ENCODE assay signal across 8 cellular contexts in the genomic region with DNA sequence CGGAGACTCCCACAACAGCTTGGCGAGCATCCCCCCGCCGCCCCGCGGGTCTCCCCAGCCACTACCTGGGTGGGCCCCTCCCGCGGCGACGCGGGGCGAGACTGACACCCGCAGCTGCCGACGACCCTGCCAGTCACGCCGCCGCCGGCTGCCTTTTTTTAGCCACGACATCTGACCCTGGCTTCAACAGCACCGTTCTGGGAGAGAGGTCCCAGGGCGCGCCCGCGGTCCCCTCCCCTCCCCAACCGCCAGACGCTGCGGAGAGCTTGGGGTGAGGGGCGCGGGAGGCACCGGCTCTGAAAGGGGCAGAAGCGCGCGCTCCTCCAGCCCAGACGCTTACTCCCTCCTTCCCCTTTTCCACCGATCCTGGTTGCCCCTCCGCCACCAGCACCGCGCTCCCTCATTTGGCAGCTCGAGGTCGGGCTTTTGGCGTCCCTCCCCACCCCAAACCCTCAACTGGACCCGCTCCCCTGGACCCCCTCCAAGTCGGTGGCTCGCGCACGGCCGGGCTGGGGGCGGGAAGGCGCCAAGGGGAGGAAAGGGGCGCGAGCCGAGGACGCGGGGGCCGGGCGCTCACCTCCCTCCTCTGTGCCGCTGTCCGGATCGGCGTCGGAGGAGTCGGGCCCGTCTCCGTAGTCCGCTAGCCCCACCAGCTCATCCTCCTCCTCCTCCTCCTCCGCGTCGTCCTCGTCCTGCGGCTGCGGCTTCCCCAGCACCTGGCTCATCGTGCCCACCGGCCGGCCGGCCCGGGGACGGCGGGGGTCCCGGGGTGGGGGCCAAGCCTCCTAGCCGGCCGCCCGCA. TPM values are rescaled to one million over a fixed set of nuclear protein-coding genes. Genes with fewer than 3 reads are reported as not detected.
DNase-seq lines count a peak whose midpoint lies in the region; ATAC-seq and TF ChIP-seq lines count a peak whose summit lies in the region.

No MANE protein-coding gene starts in this region.

- ATAC-seq in GM21526 (IDR thresholded peaks at IDR 0.05; ENCODE audit: low FRiP score, unreplicated experiment), result peak; percentile 43

- peak overlapping the region; percentile 74 for H3K4me3 ChIP-seq in Jurkat, Clone E6-1 (ENCODE audit: low read length)
- peak overlapping the region; percentile 92 for H3K4me3 ChIP-seq in endocrine pancreas (ENCODE audit: control insufficient read depth, insufficient read depth, low read length)
- H3K4me3 ChIP-seq in mucosa of stomach (ENCODE audit: low read length), result peak overlapping the region; percentile 29
- peak overlapping the region; percentile 81 to 87 for H3K4me3 ChIP-seq in testis

- no peak for TF ChIP-seq POLR2A in testis (IDR thresholded peaks at IDR 0.05)

- 0% methylated on average over 39 to 73 of the region's 83 CpGs for WGBS in testis, 2 donors

- peaks cover 7% of the 10 kb centered on the region for H3K4me1 ChIP-seq in endocrine pancreas (ENCODE audit: control insufficient read depth, insufficient read depth, low read length)
- peaks cover 14% of the 10 kb centered on the region for H3K4me1 ChIP-seq in mucosa of stomach (ENCODE audit: control insufficient read depth, insufficient read depth, low read length)
- peaks cover 6% of the 10 kb centered on the region for H3K4me1 ChIP-seq in testis

- no peak for TF ChIP-seq CTCF in testis (IDR thresholded peaks at IDR 0.05)

- H3K9me3 ChIP-seq in endocrine pancreas (ENCODE audit: control insufficient read depth, low read length), result no peaks in the 10 kb centered on the region
- no peaks in the 10 kb centered on the region for H3K9me3 ChIP-seq in mucosa of stomach (ENCODE audit: control insufficient read depth, low read length)
- H3K9me3 ChIP-seq in testis, result no peaks in the 10 kb centered on the region

- H3K9ac ChIP-seq in endocrine pancreas (ENCODE audit: control insufficient read depth, insufficient read depth, low read length) (peak overlapping the region; percentile 89), mucosa of stomach (ENCODE audit: low read length) (peak overlapping the region; percentile 42)

- no peaks in the 10 kb centered on the region for H3K36me3 ChIP-seq in endocrine pancreas (ENCODE audit: control insufficient read depth, insufficient read depth, low read length)
- no peaks in the 10 kb centered on the region for H3K36me3 ChIP-seq in mucosa of stomach (ENCODE audit: control insufficient read depth, insufficient read depth, low read length)
- no peaks in the 10 kb centered on the region for H3K36me3 ChIP-seq in testis (ENCODE audit: low read depth, missing control alignments)

- H3K27ac ChIP-seq in testis, result peak overlapping the region; percentile 64 to 80

- intact Hi-C loops in testis (cut with DNase I; ENCODE audit: low total_unique reads), result no loop called here

- H3K27me3 ChIP-seq in endocrine pancreas (ENCODE audit: control insufficient read depth, insufficient read depth, low read length), result no peaks in the 10 kb centered on the region
- peaks cover 47% of the 10 kb centered on the region for H3K27me3 ChIP-seq in mucosa of stomach (ENCODE audit: control insufficient read depth, insufficient read depth, low read length)
- H3K27me3 ChIP-seq in testis, result no peaks in the 10 kb centered on the region

- DNase-seq in EH (ENCODE audit: low read depth) (peak; percentile 8), testis (peak; percentile 38), NCI-H1694 treated with DMSO at 0.1 percent for 48 hours (lab: John Stamatoyannopoulos, UW) (no peak)
- no peak for DNase-seq in Jurkat, Clone E6-1 (ENCODE audit: low read depth, low spot score)
- peak; percentile 10 for DNase-seq in activated CD4-positive, alpha-beta T cell treated with anti-CD3 and anti-CD28 coated beads for 1 hour

RNA-seq across cellular contexts. Expression of a gene that starts 0.6 kb away (rescaled TPM):
- polyA plus RNA-seq in Jurkat, Clone E6-1 (2012; ENCODE audit: insufficient read depth, insufficient read length), result 21.2 TPM
- total RNA-seq in testis, result 10 to 100 TPM; 17.0 to 19.4 TPM
- 27.0 TPM for polyA plus RNA-seq in testis (ENCODE audit: insufficient read depth, low read depth, low replicate concordance)

RNA-seq across cellular contexts. Expression of a gene that starts 21.5 kb away (rescaled TPM):
- 2.2 TPM for polyA plus RNA-seq in Jurkat, Clone E6-1 (2012; ENCODE audit: insufficient read depth, insufficient read length)
- total RNA-seq in testis, result 10 to 100 TPM; 29.8 to 52.8 TPM
- 20.9 TPM for polyA plus RNA-seq in testis (ENCODE audit: insufficient read depth, low read depth, low replicate concordance)

RNA-seq across cellular contexts. Expression of a gene that starts 58.9 kb away (rescaled TPM):
- polyA plus RNA-seq in Jurkat, Clone E6-1 (2012; ENCODE audit: insufficient read depth, insufficient read length), result 31.6 TPM
- 10 to 100 TPM; 28.7 to 38.4 TPM for total RNA-seq in testis
- polyA plus RNA-seq in testis (ENCODE audit: insufficient read depth, low read depth, low replicate concordance), result 47.3 TPM

Comparison
In these comparisons a context has a peak if more than half of its experiments do, and no peak if none do; other contexts are left out.
1. DNase-seq: peak in EH (single experiment), activated CD4-positive, alpha-beta T cell treated with anti-CD3 and anti-CD28 coated beads for 1 hour (single experiment) and testis (single experiment); none in Jurkat, Clone E6-1 (single experiment) and NCI-H1694 treated with DMSO at 0.1 percent for 48 hours (single experiment).
2. H3K4me3 ChIP-seq: peak in every context shown above with its lines; median percentile 92 in endocrine pancreas; 84 in testis; 74 in Jurkat, Clone E6-1; 29 in mucosa of stomach.